8 cellular contexts compared by ENCODE assay signal in genomic region chr2:72824224-72824842, GRCh38. TPM values are rescaled to one million over a fixed set of nuclear protein-coding genes. Genes with fewer than 3 reads are reported as not detected.
A peak's percentile ranks its signal among the peaks of the same experiment; 100 is the strongest.
DNase-seq lines count a peak whose midpoint lies in the region; ATAC-seq and TF ChIP-seq lines count a peak whose summit lies in the region.

No MANE protein-coding gene starts in this region.

- 60 to 73% (median 64%) methylated on average over 4 of the region's 4 CpGs for WGBS in ovary, 3 donors

- H3K27me3 ChIP-seq in PC-9 (ENCODE audit: insufficient read depth, low read depth) = no peaks in the 10 kb centered on the region
- no peaks in the 10 kb centered on the region for H3K27me3 ChIP-seq in ovary

- no peaks in the 10 kb centered on the region for H4K20me1 ChIP-seq in PC-9 (ENCODE audit: insufficient read depth)

- H3K9me3 ChIP-seq in PC-9 (ENCODE audit: insufficient read depth, low read depth) (peaks cover 5% of the 10 kb centered on the region; the same call in 1 of the 2 replicates), ovary (no peaks in the 10 kb centered on the region)

- H3K27me3 Mint-ChIP-seq in endothelial cell (ENCODE audit: unreplicated experiment) = peaks cover 9% of the 10 kb centered on the region

- DNase-seq in ELR (ENCODE audit: low read depth) (peak; percentile 87), PC-9 (peak; percentile 12 to 54), endothelial cell (ENCODE audit: low spot score) (no peak), ovary (no peak), NCI-H526 (lab: John Stamatoyannopoulos, UW) (no peak), midbrain (lab: John Stamatoyannopoulos, UW) (no peak), cerebellar nuclear complex (lab: John Stamatoyannopoulos, UW) (no peak)

- peaks cover 23% of the 10 kb centered on the region for H3F3A ChIP-seq in PC-9 (ENCODE audit: insufficient read depth, low read depth)

- CTCF ChIA-PET in PC-9 (lab: Charles Lee) = no interaction called here

- H3K36me3 Mint-ChIP-seq in endothelial cell (ENCODE audit: low read depth, unreplicated experiment) = no peaks in the 10 kb centered on the region

- peaks cover 47% of the 10 kb centered on the region for H3K79me2 ChIP-seq in PC-9 (ENCODE audit: low read depth)

- H3K36me3 ChIP-seq in PC-9 (ENCODE audit: low read depth) (peaks cover 8% of the 10 kb centered on the region; the same call in 1 of the 2 replicates), ovary (no peaks in the 10 kb centered on the region)

- intact Hi-C loops in PC-9 (cut with micrococcal nuclease; ENCODE audit: unreplicated experiment) (no loop called here), ovary (cut with DNase I) (no loop called here)

- H3K4me1 Mint-ChIP-seq in endothelial cell (ENCODE audit: unreplicated experiment) = peaks cover 22% of the 10 kb centered on the region

- TF ChIP-seq CTCF in PC-9 (conservative IDR thresholded peaks at IDR 0.05) (no peak), endothelial cell (IDR thresholded peaks at IDR 0.05; ENCODE audit: unreplicated experiment) (no peak), ovary (IDR thresholded peaks at IDR 0.05) (no peak)

- H3K4me3 Mint-ChIP-seq in endothelial cell (ENCODE audit: unreplicated experiment) = peak overlapping the region; percentile 100

- H2AFZ ChIP-seq in PC-9 = no peak overlapping the region

- peaks cover 3% of the 10 kb centered on the region; the same call in 1 of the 2 replicates for H3K9me2 ChIP-seq in PC-9 (ENCODE audit: insufficient read depth)

- no TSS peak for BruUV-seq in PC-9 (replicated peaks; lab: Mats Ljungman, UMichigan)

- ATAC-seq in HG03442 (IDR thresholded peaks at IDR 0.05; ENCODE audit: unreplicated experiment) = no peak

- no peaks in the 10 kb centered on the region for H3K9me3 Mint-ChIP-seq in endothelial cell (ENCODE audit: unreplicated experiment)

- H3K4me3 ChIP-seq in PC-9 = peak overlapping the region; percentile 76; the same call in 1 of the 2 replicates
- H3K4me3 ChIP-seq in ovary = peak overlapping the region; percentile 58

- H3K4me2 ChIP-seq in PC-9 = peak overlapping the region; percentile 88

- POLR2A ChIA-PET in PC-9 (lab: Charles Lee; ENCODE audit: unreplicated experiment) = interaction anchor here (0.6 to 0.7 kb wide), 2 partner anchors 44 to 1757 kb away, joined by 3 to 6 read pairs; no protein-coding TSS in a partner anchor

- no peak for TF ChIP-seq EP300 in ovary (IDR thresholded peaks at IDR 0.05)

- H3K27ac ChIP-seq in PC-9 (0 out of 2 replicates have a peak overlapping the region, but pooled peaks have one; percentile 6), ovary (no peak overlapping the region)

- H3K4me1 ChIP-seq in PC-9 (replicated peaks; ENCODE audit: insufficient read depth) = peaks cover 60% of the 10 kb centered on the region
- H3K4me1 ChIP-seq in ovary (ENCODE audit: insufficient read depth) = peaks cover 8% of the 10 kb centered on the region

- no peak overlapping the region for H3K27ac Mint-ChIP-seq in endothelial cell (ENCODE audit: unreplicated experiment)

- TF ChIP-seq POLR2A in ovary (IDR thresholded peaks at IDR 0.05) = no peak

RNA-seq across cellular contexts. Expression of gene EXOC6B, which starts 1.5 kb away (rescaled TPM):
- total RNA-seq in PC-9 (2021) = 30.2 and 34.3 TPM in 2 replicates
- total RNA-seq in endothelial cell (ENCODE audit: unreplicated experiment) = 45.6 TPM
- 10 to 100 TPM; 24.0 to 84.9 (median 67.8) TPM for total RNA-seq in ovary
- 10 to 100 TPM; 11.9 to 21.5 TPM for polyA plus RNA-seq in ovary

Comparison
In these comparisons a context has a peak if more than half of its experiments do, and no peak if none do; other contexts are left out.
1. DNase-seq: peak in ELR (single experiment) and PC-9 (2 of 2); none in endothelial cell (single experiment), ovary (0 of 5), NCI-H526 (0 of 2), midbrain (single experiment) and cerebellar nuclear complex (0 of 2).